12 cellular contexts compared by ENCODE assay signal in genomic region chr9:33354651-33355211, GRCh38. TPM values are rescaled to one million over a fixed set of nuclear protein-coding genes. Genes with fewer than 3 reads are reported as not detected.
A peak's percentile ranks its signal among the peaks of the same experiment; 100 is the strongest.
DNase-seq lines count a peak whose midpoint lies in the region; ATAC-seq, FAIRE-seq and TF ChIP-seq lines count a peak whose summit lies in the region.
"Had no signal": no experiment of that assay in that cellular context is flagged by ENCODE, and none has a peak within 500 bp of the region (broad histone marks: within the 10 kb centered on the region; RNA-seq: fewer than 3 reads in every experiment).

No MANE protein-coding gene starts in this region.

- TF ChIP-seq CTCF in foreskin keratinocyte (conservative IDR thresholded peaks at IDR 0.05) (no peak), testis (IDR thresholded peaks at IDR 0.05) (no peak)

- TF ChIP-seq POLR2A in testis (IDR thresholded peaks at IDR 0.05), result no peak

- no peak for FAIRE-seq in frontal cortex (lab: Jason Lieb, UNC)

- H3K27ac Mint-ChIP-seq in activated naive CD4-positive, alpha-beta T cell treated with anti-CD3 and anti-CD28 coated beads, Interleukin-2, amount 50 U/mL, for 72 hours, result peak overlapping the region; percentile 71 to 78
- H3K27ac Mint-ChIP-seq in activated T-helper 2 cell treated with anti-CD3 and anti-CD28 coated beads, Interferon-gamma antibody, Interleukin-2, Interleukin-4, amounts not matched to agents 10 μg/mL and 5 μg/mL and 100 μg/mL, durations not matched to agents 14 hours and 24 hours and 36 hours, result peak overlapping the region; percentile 47

- H3K27ac ChIP-seq in foreskin keratinocyte, result no peak overlapping the region
- H3K27ac ChIP-seq in testis, result peak overlapping the region; percentile 62 to 77

- peaks cover 9 to 19% of the 10 kb centered on the region in 2 donors for H3K36me3 Mint-ChIP-seq in activated naive CD4-positive, alpha-beta T cell treated with anti-CD3 and anti-CD28 coated beads, Interleukin-2, amount 50 U/mL, for 72 hours
- peaks cover 49% of the 10 kb centered on the region for H3K36me3 Mint-ChIP-seq in activated T-helper 2 cell treated with anti-CD3 and anti-CD28 coated beads, Interferon-gamma antibody, Interleukin-2, Interleukin-4, amounts not matched to agents 10 μg/mL and 5 μg/mL and 100 μg/mL, durations not matched to agents 14 hours and 24 hours and 36 hours (ENCODE audit: low read depth)

- no peaks in the 10 kb centered on the region for H3K9me3 ChIP-seq in testis
- H3K9me3 ChIP-seq in MG63, result no peaks in the 10 kb centered on the region

- H3K27me3 ChIP-seq in foreskin keratinocyte (no peaks in the 10 kb centered on the region), testis (no peaks in the 10 kb centered on the region), MG63 (no peaks in the 10 kb centered on the region)

- H3K4me3 Mint-ChIP-seq in activated T-helper 2 cell treated with anti-CD3 and anti-CD28 coated beads, Interferon-gamma antibody, Interleukin-2, Interleukin-4, amounts not matched to agents 10 μg/mL and 5 μg/mL and 100 μg/mL, durations not matched to agents 14 hours and 24 hours and 36 hours (ENCODE audit: low read depth), result no peak overlapping the region

- WGBS in testis, 2 donors, result 29 to 44% methylated on average over 5 of the region's 5 CpGs

- no peaks in the 10 kb centered on the region for H3K36me3 ChIP-seq in testis (ENCODE audit: low read depth, missing control alignments)
- peaks cover 12% of the 10 kb centered on the region for H3K36me3 ChIP-seq in MG63

- intact Hi-C loops in activated T-helper 2 cell treated with anti-CD3 and anti-CD28 coated beads, Interferon-gamma antibody, Interleukin-2, Interleukin-4, amounts not matched to agents 10 μg/mL and 5 μg/mL and 100 μg/mL, durations not matched to agents 14 hours and 24 hours and 36 hours (cut with micrococcal nuclease), result no loop called here
- intact Hi-C loops in testis (cut with DNase I; ENCODE audit: low total_unique reads), result no loop called here

- peak; percentile 33 to 56 for ATAC-seq in activated naive CD4-positive, alpha-beta T cell treated with anti-CD3 and anti-CD28 coated beads, Interleukin-2, amount 50 U/mL, for 72 hours
- no peak for ATAC-seq in foreskin keratinocyte

- H3K4me1 Mint-ChIP-seq in activated T-helper 2 cell treated with anti-CD3 and anti-CD28 coated beads, Interferon-gamma antibody, Interleukin-2, Interleukin-4, amounts not matched to agents 10 μg/mL and 5 μg/mL and 100 μg/mL, durations not matched to agents 14 hours and 24 hours and 36 hours (ENCODE audit: low read depth), result peaks cover 9% of the 10 kb centered on the region

- H3K27me3 Mint-ChIP-seq in activated T-helper 2 cell treated with anti-CD3 and anti-CD28 coated beads, Interferon-gamma antibody, Interleukin-2, Interleukin-4, amounts not matched to agents 10 μg/mL and 5 μg/mL and 100 μg/mL, durations not matched to agents 14 hours and 24 hours and 36 hours (ENCODE audit: low read depth), result no peaks in the 10 kb centered on the region

- no peak for DNase-seq in activated naive CD4-positive, alpha-beta T cell treated with anti-CD3 and anti-CD28 coated beads, Interleukin-2, amount 50 U/mL, for 72 hours (ENCODE audit: low spot score in 2 of 2)
- DNase-seq in activated naive CD4-positive, alpha-beta T cell treated with Interleukin-2 at 50 U/mL for 16 hours, result no peak
- DNase-seq in activated T-helper 2 cell treated with anti-CD3 and anti-CD28 coated beads, Interferon-gamma antibody, Interleukin-2, Interleukin-4, amounts not matched to agents 10 μg/mL and 5 μg/mL and 100 μg/mL, durations not matched to agents 14 hours and 24 hours and 36 hours (ENCODE audit: low spot score), result no peak
- DNase-seq in foreskin keratinocyte, result peak; percentile 3 to 11
- DNase-seq in testis, result peak; percentile 67
- DNase-seq in frontal cortex (ENCODE audit: low spot score in 2 of 2), result no peak
- no peak for DNase-seq in MG63
- DNase-seq in effector CD4-positive, alpha-beta T cell, result no peak
- DNase-seq: activated CD8-positive, alpha-beta memory T cell treated with anti-CD3 and anti-CD28 coated beads for 24 hours; NCI-H2227 treated with DMSO at 0.1 percent for 48 hours had no signal

- no peak overlapping the region for H3K4me3 ChIP-seq in testis
- no peak overlapping the region for H3K4me3 ChIP-seq in MG63

- no peaks in the 10 kb centered on the region for H3K9me3 Mint-ChIP-seq in activated naive CD4-positive, alpha-beta T cell treated with anti-CD3 and anti-CD28 coated beads, Interleukin-2, amount 50 U/mL, for 72 hours
- no peaks in the 10 kb centered on the region for H3K9me3 Mint-ChIP-seq in activated T-helper 2 cell treated with anti-CD3 and anti-CD28 coated beads, Interferon-gamma antibody, Interleukin-2, Interleukin-4, amounts not matched to agents 10 μg/mL and 5 μg/mL and 100 μg/mL, durations not matched to agents 14 hours and 24 hours and 36 hours

- H3K4me1 ChIP-seq in foreskin keratinocyte, result no peaks in the 10 kb centered on the region
- H3K4me1 ChIP-seq in testis, result peaks cover 14% of the 10 kb centered on the region

RNA-seq across cellular contexts. Expression of gene AQP7, which starts 47.6 kb away (rescaled TPM):
- total RNA-seq in activated naive CD4-positive, alpha-beta T cell treated with anti-CD3 and anti-CD28 coated beads, Interleukin-2, amount 50 U/mL, for 72 hours, result under 1 TPM in 1 of 2 donors, not detected in 1; 0.29 TPM
- total RNA-seq in activated T-helper 2 cell treated with anti-CD3 and anti-CD28 coated beads, Interferon-gamma antibody, Interleukin-2, Interleukin-4, amounts not matched to agents 10 μg/mL and 5 μg/mL and 100 μg/mL, durations not matched to agents 14 hours and 24 hours and 36 hours, result not detected in 2 replicates
- total RNA-seq in foreskin keratinocyte (not detected in 2 replicates), testis (10 to 100 TPM; 19.1 to 37.6 TPM), frontal cortex (not detected)
- polyA plus RNA-seq in foreskin keratinocyte (not detected in 2 replicates), testis (ENCODE audit: insufficient read depth, low read depth, low replicate concordance) (55.6 TPM)
- total RNA-seq in MG63 (2014; rRNA removed; shearing (Covaris generic); ENCODE audit: low replicate concordance), result not detected in 2 replicates
- total RNA-seq: SK-MEL-5 had no signal
- polyA plus RNA-seq: BJ had no signal

Comparison
In these comparisons a context has a peak if more than half of its experiments do, and no peak if none do; other contexts are left out.
1. DNase-seq: peak in foreskin keratinocyte (2 of 2) and testis (single experiment); none in activated naive CD4-positive, alpha-beta T cell treated with anti-CD3 and anti-CD28 coated beads, Interleukin-2, amount 50 U/mL, for 72 hours (0 of 2), activated naive CD4-positive, alpha-beta T cell treated with Interleukin-2 at 50 U/mL for 16 hours (single experiment), activated T-helper 2 cell treated with anti-CD3 and anti-CD28 coated beads, Interferon-gamma antibody, Interleukin-2, Interleukin-4, amounts not matched to agents 10 μg/mL and 5 μg/mL and 100 μg/mL, durations not matched to agents 14 hours and 24 hours and 36 hours (single experiment), frontal cortex (0 of 2), MG63 (single experiment) and effector CD4-positive, alpha-beta T cell (single experiment).
2. RNA of gene AQP7, which starts 47.6 kb away (total RNA-seq): 19.1 to 37.6 TPM in testis; 0.29 TPM in activated naive CD4-positive, alpha-beta T cell treated with anti-CD3 and anti-CD28 coated beads, Interleukin-2, amount 50 U/mL, for 72 hours, not detected in activated T-helper 2 cell treated with anti-CD3 and anti-CD28 coated beads, Interferon-gamma antibody, Interleukin-2, Interleukin-4, amounts not matched to agents 10 μg/mL and 5 μg/mL and 100 μg/mL, durations not matched to agents 14 hours and 24 hours and 36 hours, not detected in foreskin keratinocyte, not detected in frontal cortex (single experiment) and not detected in MG63; every median in the first group is over 10 times any median in the second.